In the genomic region with DNA sequence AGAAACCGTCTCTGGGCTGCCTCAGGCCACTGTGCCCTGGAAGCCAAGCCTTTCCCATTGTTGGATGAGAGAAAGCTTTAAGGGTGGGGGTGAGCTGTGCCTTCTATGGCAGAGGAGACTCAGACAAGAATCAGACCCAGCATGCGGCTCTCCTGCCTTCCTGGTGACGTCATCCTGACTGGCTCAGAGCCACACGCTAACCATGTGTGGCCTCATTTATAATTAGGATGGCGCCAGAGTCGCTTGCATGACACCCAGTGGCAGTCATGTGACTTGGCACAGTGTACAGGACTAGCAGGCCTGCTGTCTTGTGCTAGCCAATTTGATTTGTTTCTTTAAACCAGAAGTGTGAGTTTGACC, we compare ENCODE assay signal across 9 cellular contexts.
DNase-seq lines count a peak whose midpoint lies in the region; ATAC-seq, FAIRE-seq and TF ChIP-seq lines count a peak whose summit lies in the region.
"Had no signal": no experiment of that assay in that cellular context is flagged by ENCODE, and none has a peak within 500 bp of the region (broad histone marks: within the 10 kb centered on the region; RNA-seq: fewer than 3 reads in every experiment).

No MANE protein-coding gene starts in this region.

- TF ChIP-seq CTCF in D721Med (IDR thresholded peaks at IDR 0.05; ENCODE audit: insufficient read depth, missing control alignments) = peak; percentile 35
- 0 out of 2 replicates have a peak, but pooled peaks have one; percentile 9 for TF ChIP-seq CTCF in VCaP (conservative IDR thresholded peaks at IDR 0.05)
- no peak for TF ChIP-seq CTCF in ovary (IDR thresholded peaks at IDR 0.05)

- H3K9me3 ChIP-seq in ovary = no peaks in the 10 kb centered on the region

- 55 to 76% (median 59%) methylated on average over 6 of the region's 6 CpGs for WGBS in ovary, 3 donors

- no peak for TF ChIP-seq POLR2A in ovary (IDR thresholded peaks at IDR 0.05)

- no peaks in the 10 kb centered on the region for H3K27me3 ChIP-seq in ovary

- no peak for FAIRE-seq in D721Med (lab: Jason Lieb, UNC)

- H3K36me3 ChIP-seq in ovary = no peaks in the 10 kb centered on the region

- TF ChIP-seq EP300 in ovary (IDR thresholded peaks at IDR 0.05) = no peak

- intact Hi-C loops in head of caudate nucleus (cut with DNase I) (loop anchor here (5.0 kb wide), 2 partner anchors 99 to 169 kb away; partner anchors contain the start of gene SH3BP4), ovary (cut with DNase I) (no loop called here)

- ATAC-seq in HG03196 (IDR thresholded peaks at IDR 0.05; ENCODE audit: unreplicated experiment) = no peak
- no peak for ATAC-seq in activated CD4-positive, CD25-positive, alpha-beta regulatory T cell treated with anti-CD3 and anti-CD28 coated beads, Interleukin-2, amount 50 U/mL, for 24 hours

- H3K27ac ChIP-seq in VCaP = no peak overlapping the region
- no peak overlapping the region for H3K27ac ChIP-seq in ovary
- H3K27ac ChIP-seq: HL-60 had no signal

- DNase-seq in D721Med (ENCODE audit: insufficient read length, low spot score) (no peak), NCI-H1417 (lab: John Stamatoyannopoulos, UW) (peak; percentile 15 to 97 (median 87)), head of caudate nucleus (peak; percentile 69 to 98 (median 90)), ovary (peak; percentile 29 to 60 (median 56))
- no peak for DNase-seq in activated T-cell treated with anti-CD3 and anti-CD28 coated beads, Interleukin-2, amount 50 U/mL, for 48 hours

- no peaks in the 10 kb centered on the region for H3K4me1 ChIP-seq in ovary (ENCODE audit: insufficient read depth)

- no peak overlapping the region for H3K4me3 ChIP-seq in ovary

Comparison
In these comparisons a context has a peak if more than half of its experiments do, and no peak if none do; other contexts are left out.
1. DNase-seq: peak in NCI-H1417 (3 of 3), head of caudate nucleus (42 of 42) and ovary (5 of 5); none in D721Med (single experiment) and activated T-cell treated with anti-CD3 and anti-CD28 coated beads, Interleukin-2, amount 50 U/mL, for 48 hours (0 of 2).
2. CTCF ChIP-seq: peak in D721Med (single experiment) and VCaP (single experiment); none in ovary (0 of 3).